In the genomic region with DNA sequence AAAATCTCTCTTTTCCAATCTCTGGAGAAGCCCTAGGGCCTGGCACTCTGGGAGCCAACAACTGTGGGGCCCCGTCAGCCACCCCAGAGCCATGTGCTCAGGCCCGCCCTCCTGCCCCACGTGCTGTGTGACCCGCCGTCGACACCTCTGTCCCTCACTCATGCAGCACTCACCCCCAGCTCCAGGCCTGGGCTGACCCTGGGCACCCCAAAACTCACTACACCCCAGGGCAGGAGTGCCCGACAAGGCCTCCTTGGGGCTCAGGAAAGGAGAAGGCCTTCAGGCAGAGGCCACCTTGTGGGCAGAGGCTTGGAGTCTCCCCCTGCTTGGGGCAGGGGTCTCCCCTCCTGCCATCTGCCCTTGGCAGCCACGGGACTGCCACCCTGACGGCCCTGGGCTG, we compare ENCODE assay signal across 1 cellular context.
TF ChIP-seq lines count a peak whose summit lies in the region.

No MANE protein-coding gene starts in this region.

TF ChIP-seq in GM12878, 131 proteins besides CTCF, POLR2A, EP300 and RAD21:
- TF ChIP-seq SPI1 (IDR thresholded peaks at IDR 0.05; ENCODE audit: borderline replicate concordance, insufficient read depth, low read depth, low read length) (no peak), ZNF24 (IDR thresholded peaks at IDR 0.05) (no peak), ZNF217 (IDR thresholded peaks at IDR 0.05) (no peak), RB1 (IDR thresholded peaks at IDR 0.05; ENCODE audit: borderline replicate concordance) (no peak), NRF1 (conservative IDR thresholded peaks at IDR 0.05; ENCODE audit: low read depth, low read length) (no peak), LARP7 (IDR thresholded peaks at IDR 0.05) (no peak), NR2C1 (IDR thresholded peaks at IDR 0.05) (no peak)
- TF ChIP-seq, protein P1, sequence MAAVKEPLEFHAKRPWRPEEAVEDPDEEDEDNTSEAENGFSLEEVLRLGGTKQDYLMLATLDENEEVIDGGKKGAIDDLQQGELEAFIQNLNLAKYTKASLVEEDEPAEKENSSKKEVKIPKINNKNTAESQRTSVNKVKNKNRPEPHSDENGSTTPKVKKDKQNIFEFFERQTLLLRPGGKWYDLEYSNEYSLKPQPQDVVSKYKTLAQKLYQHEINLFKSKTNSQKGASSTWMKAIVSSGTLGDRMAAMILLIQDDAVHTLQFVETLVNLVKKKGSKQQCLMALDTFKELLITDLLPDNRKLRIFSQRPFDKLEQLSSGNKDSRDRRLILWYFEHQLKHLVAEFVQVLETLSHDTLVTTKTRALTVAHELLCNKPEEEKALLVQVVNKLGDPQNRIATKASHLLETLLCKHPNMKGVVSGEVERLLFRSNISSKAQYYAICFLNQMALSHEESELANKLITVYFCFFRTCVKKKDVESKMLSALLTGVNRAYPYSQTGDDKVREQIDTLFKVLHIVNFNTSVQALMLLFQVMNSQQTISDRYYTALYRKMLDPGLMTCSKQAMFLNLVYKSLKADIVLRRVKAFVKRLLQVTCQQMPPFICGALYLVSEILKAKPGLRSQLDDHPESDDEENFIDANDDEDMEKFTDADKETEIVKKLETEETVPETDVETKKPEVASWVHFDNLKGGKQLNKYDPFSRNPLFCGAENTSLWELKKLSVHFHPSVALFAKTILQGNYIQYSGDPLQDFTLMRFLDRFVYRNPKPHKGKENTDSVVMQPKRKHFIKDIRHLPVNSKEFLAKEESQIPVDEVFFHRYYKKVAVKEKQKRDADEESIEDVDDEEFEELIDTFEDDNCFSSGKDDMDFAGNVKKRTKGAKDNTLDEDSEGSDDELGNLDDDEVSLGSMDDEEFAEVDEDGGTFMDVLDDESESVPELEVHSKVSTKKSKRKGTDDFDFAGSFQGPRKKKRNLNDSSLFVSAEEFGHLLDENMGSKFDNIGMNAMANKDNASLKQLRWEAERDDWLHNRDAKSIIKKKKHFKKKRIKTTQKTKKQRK (IDR thresholded peaks at IDR 0.05; ENCODE audit: low read depth, low read length) = no peak
TF ChIP-seq in GM12878: peak in this region for 0.
